In the genomic region with DNA sequence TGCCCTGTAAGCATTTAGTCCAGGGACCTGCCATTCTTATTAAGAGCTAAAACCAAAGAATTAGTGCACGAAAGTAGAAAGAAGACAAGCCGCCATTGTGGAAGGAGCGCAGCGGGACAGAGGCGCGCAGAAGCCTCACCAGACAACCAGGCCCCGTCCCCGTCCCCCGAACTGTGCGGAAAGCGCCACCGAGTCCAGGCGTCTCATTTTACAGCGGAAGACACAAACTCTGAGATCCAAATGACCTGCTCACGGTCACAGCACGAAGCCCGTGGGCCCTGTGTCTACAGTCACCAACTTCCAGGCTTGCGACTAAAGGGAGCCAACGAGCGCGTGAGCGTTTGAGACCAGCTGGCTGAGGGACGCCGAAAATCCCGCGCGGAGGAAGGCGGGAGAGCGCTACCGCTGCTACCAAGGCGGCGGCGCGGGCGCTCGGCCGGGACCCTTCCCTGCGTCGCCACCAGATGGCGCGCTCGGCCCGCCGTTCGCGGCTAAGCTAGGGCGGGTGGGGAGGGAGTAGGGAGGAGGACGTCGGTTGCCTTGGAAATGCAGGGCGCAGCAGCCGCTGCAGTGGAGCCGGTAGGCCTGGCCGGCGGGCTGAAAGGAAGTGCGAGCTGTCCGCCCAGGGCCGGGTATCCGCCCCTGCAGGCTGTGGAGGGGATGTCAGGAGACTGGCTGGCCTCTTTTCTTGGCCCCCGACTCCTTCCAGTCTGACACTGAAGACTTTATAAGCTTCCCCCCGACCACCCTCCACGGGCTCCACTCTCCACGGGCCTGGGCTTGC, we compare ENCODE assay signal across 1 cellular context.
TF ChIP-seq lines count a peak whose summit lies in the region.

No MANE protein-coding gene starts in this region.

TF ChIP-seq in WTC11, 78 proteins besides CTCF, POLR2A, EP300 and RAD21 (continued from another document and continues in another):
- TF ChIP-seq, protein P1, sequence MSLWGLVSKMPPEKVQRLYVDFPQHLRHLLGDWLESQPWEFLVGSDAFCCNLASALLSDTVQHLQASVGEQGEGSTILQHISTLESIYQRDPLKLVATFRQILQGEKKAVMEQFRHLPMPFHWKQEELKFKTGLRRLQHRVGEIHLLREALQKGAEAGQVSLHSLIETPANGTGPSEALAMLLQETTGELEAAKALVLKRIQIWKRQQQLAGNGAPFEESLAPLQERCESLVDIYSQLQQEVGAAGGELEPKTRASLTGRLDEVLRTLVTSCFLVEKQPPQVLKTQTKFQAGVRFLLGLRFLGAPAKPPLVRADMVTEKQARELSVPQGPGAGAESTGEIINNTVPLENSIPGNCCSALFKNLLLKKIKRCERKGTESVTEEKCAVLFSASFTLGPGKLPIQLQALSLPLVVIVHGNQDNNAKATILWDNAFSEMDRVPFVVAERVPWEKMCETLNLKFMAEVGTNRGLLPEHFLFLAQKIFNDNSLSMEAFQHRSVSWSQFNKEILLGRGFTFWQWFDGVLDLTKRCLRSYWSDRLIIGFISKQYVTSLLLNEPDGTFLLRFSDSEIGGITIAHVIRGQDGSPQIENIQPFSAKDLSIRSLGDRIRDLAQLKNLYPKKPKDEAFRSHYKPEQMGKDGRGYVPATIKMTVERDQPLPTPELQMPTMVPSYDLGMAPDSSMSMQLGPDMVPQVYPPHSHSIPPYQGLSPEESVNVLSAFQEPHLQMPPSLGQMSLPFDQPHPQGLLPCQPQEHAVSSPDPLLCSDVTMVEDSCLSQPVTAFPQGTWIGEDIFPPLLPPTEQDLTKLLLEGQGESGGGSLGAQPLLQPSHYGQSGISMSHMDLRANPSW (CRISPR knock-in tag; conservative IDR thresholded peaks at IDR 0.05; ENCODE audit: low read depth) = no peak
- TF ChIP-seq ATF1 (CRISPR knock-in tag; IDR thresholded peaks at IDR 0.05) (0 out of 2 replicates have a peak, but pooled peaks have one; percentile 28), GABPB1 (CRISPR knock-in tag; IDR thresholded peaks at IDR 0.05) (peak; percentile 73), NFE2L1 (CRISPR knock-in tag; IDR thresholded peaks at IDR 0.05) (peak; percentile 56), IRF2 (CRISPR knock-in tag; IDR thresholded peaks at IDR 0.05; ENCODE audit: borderline replicate concordance, low read depth) (no peak), FOXP4 (CRISPR knock-in tag; IDR thresholded peaks at IDR 0.05) (peak; percentile 79; the same call in 1 of the 2 replicates), ZNF281 (CRISPR knock-in tag; IDR thresholded peaks at IDR 0.05) (peak; percentile 54; the same call in 1 of the 2 replicates), SMAD4 (CRISPR knock-in tag; IDR thresholded peaks at IDR 0.05) (no peak), SOX15 (CRISPR knock-in tag; IDR thresholded peaks at IDR 0.05) (no peak), FOXP1 (CRISPR knock-in tag; IDR thresholded peaks at IDR 0.05; ENCODE audit: borderline replicate concordance) (peak; percentile 76; the same call in 1 of the 2 replicates), AR (CRISPR knock-in tag; IDR thresholded peaks at IDR 0.05) (no peak), GRHL2 (CRISPR knock-in tag; IDR thresholded peaks at IDR 0.05; ENCODE audit: insufficient replicate concordance, severe bottlenecking) (no peak), ZNF416 (CRISPR knock-in tag; IDR thresholded peaks at IDR 0.05) (no peak), EMX1 (CRISPR knock-in tag; IDR thresholded peaks at IDR 0.05) (no peak), TP53 (CRISPR knock-in tag; IDR thresholded peaks at IDR 0.05) (peak; percentile 71; the same call in 1 of the 2 replicates), ELF4 (CRISPR knock-in tag; IDR thresholded peaks at IDR 0.05; ENCODE audit: low read depth) (peak; percentile 82; the same call in 1 of the 2 replicates), NR3C1 (CRISPR knock-in tag; conservative IDR thresholded peaks at IDR 0.05; ENCODE audit: low read depth) (no peak), AFF4 (CRISPR knock-in tag; IDR thresholded peaks at IDR 0.05; ENCODE audit: borderline replicate concordance) (peak; percentile 40; the same call in 1 of the 2 replicates), MYBL2 (CRISPR knock-in tag; IDR thresholded peaks at IDR 0.05) (no peak), ZNF671 (CRISPR knock-in tag; IDR thresholded peaks at IDR 0.05) (no peak), ZSCAN18 (CRISPR knock-in tag; IDR thresholded peaks at IDR 0.05) (peak; percentile 59; the same call in 1 of the 2 replicates), MAX (CRISPR knock-in tag; IDR thresholded peaks at IDR 0.05) (peak; percentile 97), ZNF232 (CRISPR knock-in tag; IDR thresholded peaks at IDR 0.05) (peak; percentile 96)
- TF ChIP-seq, protein P2, sequence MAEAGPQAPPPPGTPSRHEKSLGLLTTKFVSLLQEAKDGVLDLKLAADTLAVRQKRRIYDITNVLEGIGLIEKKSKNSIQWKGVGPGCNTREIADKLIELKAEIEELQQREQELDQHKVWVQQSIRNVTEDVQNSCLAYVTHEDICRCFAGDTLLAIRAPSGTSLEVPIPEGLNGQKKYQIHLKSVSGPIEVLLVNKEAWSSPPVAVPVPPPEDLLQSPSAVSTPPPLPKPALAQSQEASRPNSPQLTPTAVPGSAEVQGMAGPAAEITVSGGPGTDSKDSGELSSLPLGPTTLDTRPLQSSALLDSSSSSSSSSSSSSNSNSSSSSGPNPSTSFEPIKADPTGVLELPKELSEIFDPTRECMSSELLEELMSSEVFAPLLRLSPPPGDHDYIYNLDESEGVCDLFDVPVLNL (CRISPR knock-in tag; IDR thresholded peaks at IDR 0.05; ENCODE audit: borderline replicate concordance, low read depth) = no peak
- TF ChIP-seq, protein P3, sequence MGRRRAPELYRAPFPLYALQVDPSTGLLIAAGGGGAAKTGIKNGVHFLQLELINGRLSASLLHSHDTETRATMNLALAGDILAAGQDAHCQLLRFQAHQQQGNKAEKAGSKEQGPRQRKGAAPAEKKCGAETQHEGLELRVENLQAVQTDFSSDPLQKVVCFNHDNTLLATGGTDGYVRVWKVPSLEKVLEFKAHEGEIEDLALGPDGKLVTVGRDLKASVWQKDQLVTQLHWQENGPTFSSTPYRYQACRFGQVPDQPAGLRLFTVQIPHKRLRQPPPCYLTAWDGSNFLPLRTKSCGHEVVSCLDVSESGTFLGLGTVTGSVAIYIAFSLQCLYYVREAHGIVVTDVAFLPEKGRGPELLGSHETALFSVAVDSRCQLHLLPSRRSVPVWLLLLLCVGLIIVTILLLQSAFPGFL (CRISPR knock-in tag; IDR thresholded peaks at IDR 0.05; ENCODE audit: borderline replicate concordance) = no peak; the same call in 1 of the 2 replicates
- TF ChIP-seq, protein P4, sequence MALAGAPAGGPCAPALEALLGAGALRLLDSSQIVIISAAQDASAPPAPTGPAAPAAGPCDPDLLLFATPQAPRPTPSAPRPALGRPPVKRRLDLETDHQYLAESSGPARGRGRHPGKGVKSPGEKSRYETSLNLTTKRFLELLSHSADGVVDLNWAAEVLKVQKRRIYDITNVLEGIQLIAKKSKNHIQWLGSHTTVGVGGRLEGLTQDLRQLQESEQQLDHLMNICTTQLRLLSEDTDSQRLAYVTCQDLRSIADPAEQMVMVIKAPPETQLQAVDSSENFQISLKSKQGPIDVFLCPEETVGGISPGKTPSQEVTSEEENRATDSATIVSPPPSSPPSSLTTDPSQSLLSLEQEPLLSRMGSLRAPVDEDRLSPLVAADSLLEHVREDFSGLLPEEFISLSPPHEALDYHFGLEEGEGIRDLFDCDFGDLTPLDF (CRISPR knock-in tag; IDR thresholded peaks at IDR 0.05) = peak; percentile 68
- TF ChIP-seq, protein P5, sequence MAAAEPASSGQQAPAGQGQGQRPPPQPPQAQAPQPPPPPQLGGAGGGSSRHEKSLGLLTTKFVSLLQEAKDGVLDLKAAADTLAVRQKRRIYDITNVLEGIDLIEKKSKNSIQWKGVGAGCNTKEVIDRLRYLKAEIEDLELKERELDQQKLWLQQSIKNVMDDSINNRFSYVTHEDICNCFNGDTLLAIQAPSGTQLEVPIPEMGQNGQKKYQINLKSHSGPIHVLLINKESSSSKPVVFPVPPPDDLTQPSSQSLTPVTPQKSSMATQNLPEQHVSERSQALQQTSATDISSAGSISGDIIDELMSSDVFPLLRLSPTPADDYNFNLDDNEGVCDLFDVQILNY (CRISPR knock-in tag; IDR thresholded peaks at IDR 0.05) = peak; percentile 96
